ENCODE assay signal across 19 cellular contexts in genomic region chrX:123155327-123155726, GRCh38. TPM values are rescaled to one million over a fixed set of nuclear protein-coding genes. Genes with fewer than 3 reads are reported as not detected.
"Had no signal": no experiment of that assay in that cellular context is flagged by ENCODE, and none has a peak within 500 bp of the region (broad histone marks: within the 10 kb centered on the region; RNA-seq: fewer than 3 reads in every experiment).

No MANE protein-coding gene starts in this region.

- H3K9me3 Mint-ChIP-seq: activated T-helper 1 cell treated with anti-CD3 and anti-CD28 coated beads, Interleukin-12 subunit alpha, Interleukin-12 subunit beta, Interleukin-2, Interleukin-4 antibody, amounts not matched to agents 30 ng/mL and 10 ng/mL and 1 ng/mL, durations not matched to agents 14 hours and 24 hours and 36 hours; effector memory CD8-positive, alpha-beta T cell; neural progenitor cell had no signal

- DNase-seq: activated CD4-positive, CD25-positive, alpha-beta regulatory T cell treated with anti-CD3 and anti-CD28 coated beads, Interleukin-2, amount 50 U/mL, for 72 hours; activated naive CD4-positive, alpha-beta T cell; activated naive CD8-positive, alpha-beta T cell treated with anti-CD3 and anti-CD28 coated beads, Interleukin-2, amount 10 ng/mL, durations not matched to agents 7 days and 5 days; dermis blood vessel endothelial cell; effector memory CD8-positive, alpha-beta T cell; gastrocnemius medialis; heart left ventricle; left cardiac atrium; stimulated activated CD4-positive, alpha-beta T cell treated with anti-CD3 and anti-CD28 coated beads, Interleukin-2, amount 100 ng/mL, for 48 hours; T-helper 9 cell had no signal

- H3K27me3 Mint-ChIP-seq: activated naive CD8-positive, alpha-beta T cell treated with anti-CD3 and anti-CD28 coated beads, Interleukin-2, amount 10 ng/mL, durations not matched to agents 7 days and 5 days; effector memory CD8-positive, alpha-beta T cell; stimulated activated memory B cell treated with anti-CD40 and anti-IgM and Interleukin-4, amounts not matched to agents 10 μg/mL and 1 μg/mL and 100 μg/mL, for 72 hours had no signal

- H3K27ac ChIP-seq: epithelial cell of prostate, gastrocnemius medialis, heart left ventricle, neural progenitor cell, tibial nerve, vagina had no signal

- H3K27ac Mint-ChIP-seq: activated naive CD8-positive, alpha-beta T cell treated with anti-CD3 and anti-CD28 coated beads, Interleukin-2, amount 10 ng/mL, durations not matched to agents 7 days and 5 days; activated T-helper 1 cell treated with anti-CD3 and anti-CD28 coated beads, Interleukin-12 subunit alpha, Interleukin-12 subunit beta, Interleukin-2, Interleukin-4 antibody, amounts not matched to agents 30 ng/mL and 10 ng/mL and 1 ng/mL, durations not matched to agents 14 hours and 24 hours and 36 hours; effector memory CD8-positive, alpha-beta T cell; neural progenitor cell; stimulated activated memory B cell treated with anti-CD40 and anti-IgM and Interleukin-4, amounts not matched to agents 10 μg/mL and 1 μg/mL and 100 μg/mL, for 72 hours had no signal

- H3K36me3 Mint-ChIP-seq: activated naive CD8-positive, alpha-beta T cell treated with anti-CD3 and anti-CD28 coated beads, Interleukin-2, amount 10 ng/mL, durations not matched to agents 7 days and 5 days; neural progenitor cell; stimulated activated memory B cell treated with anti-CD40 and anti-IgM and Interleukin-4, amounts not matched to agents 10 μg/mL and 1 μg/mL and 100 μg/mL, for 72 hours had no signal

- H3K4me2 ChIP-seq: neural progenitor cell had no signal

- H3K9me3 ChIP-seq: gastrocnemius medialis, heart left ventricle, tibial nerve, vagina had no signal

- H3K36me3 ChIP-seq: gastrocnemius medialis, heart left ventricle, neural progenitor cell, tibial nerve, vagina had no signal

- H3K4me3 Mint-ChIP-seq: activated naive CD8-positive, alpha-beta T cell treated with anti-CD3 and anti-CD28 coated beads, Interleukin-2, amount 10 ng/mL, durations not matched to agents 7 days and 5 days; activated T-helper 1 cell treated with anti-CD3 and anti-CD28 coated beads, Interleukin-12 subunit alpha, Interleukin-12 subunit beta, Interleukin-2, Interleukin-4 antibody, amounts not matched to agents 30 ng/mL and 10 ng/mL and 1 ng/mL, durations not matched to agents 14 hours and 24 hours and 36 hours; effector memory CD8-positive, alpha-beta T cell; neural progenitor cell; stimulated activated memory B cell treated with anti-CD40 and anti-IgM and Interleukin-4, amounts not matched to agents 10 μg/mL and 1 μg/mL and 100 μg/mL, for 72 hours had no signal

- H2AFZ ChIP-seq: neural progenitor cell had no signal

- ATAC-seq: effector memory CD8-positive, alpha-beta T cell; gastrocnemius medialis; heart left ventricle; left cardiac atrium; stimulated activated memory B cell treated with anti-CD40 and anti-IgM and Interleukin-4, amounts not matched to agents 10 μg/mL and 1 μg/mL and 100 μg/mL, for 72 hours had no signal

- H3K27me3 ChIP-seq: gastrocnemius medialis, heart left ventricle, neural progenitor cell, tibial nerve, vagina had no signal

- H3K9ac ChIP-seq: neural progenitor cell had no signal

- H3K4me1 ChIP-seq: gastrocnemius medialis, heart left ventricle, neural progenitor cell, tibial nerve, vagina had no signal

- H3K4me1 Mint-ChIP-seq: activated naive CD8-positive, alpha-beta T cell treated with anti-CD3 and anti-CD28 coated beads, Interleukin-2, amount 10 ng/mL, durations not matched to agents 7 days and 5 days; stimulated activated memory B cell treated with anti-CD40 and anti-IgM and Interleukin-4, amounts not matched to agents 10 μg/mL and 1 μg/mL and 100 μg/mL, for 72 hours had no signal

- H3K4me3 ChIP-seq: gastrocnemius medialis, heart left ventricle, lung, neural progenitor cell, tibial nerve, vagina had no signal

RNA-seq across cellular contexts. Expression of gene GRIA3, which starts 28.8 kb away (rescaled TPM):
- total RNA-seq: activated CD8-positive, alpha-beta memory T cell treated with anti-CD3 and anti-CD28 coated beads for 36 hours; activated T-helper 1 cell treated with anti-CD3 and anti-CD28 coated beads, Interleukin-12 subunit alpha, Interleukin-12 subunit beta, Interleukin-2, Interleukin-4 antibody, amounts not matched to agents 30 ng/mL and 10 ng/mL and 1 ng/mL, durations not matched to agents 14 hours and 24 hours and 36 hours; chondrocyte had no signal
